In genomic region chr6:38504996-38505395, GRCh38 we compare ENCODE assay signal across 28 cellular contexts.
"Had no signal": no experiment of that assay in that cellular context is flagged by ENCODE, and none has a peak within 500 bp of the region (broad histone marks: within the 10 kb centered on the region; RNA-seq: fewer than 3 reads in every experiment).

No MANE protein-coding gene starts in this region.

- DNase-seq: effector CD8-positive, alpha-beta T cell; endodermal cell; foreskin melanocyte; glutamatergic neuron; hypothalamus; kidney; left cardiac atrium; left lung; mesenchymal stem cell; mucosa of descending colon; naive B cell; stimulated activated CD4-positive, alpha-beta T cell treated with anti-CD3 and anti-CD28 coated beads, Interleukin-12 subunit alpha, Interleukin-12 subunit beta, amount 100 ng/mL, for 4 hours; stimulated activated CD4-positive, alpha-beta T cell treated with anti-CD3 and anti-CD28 coated beads, Interleukin-1b, Interleukin-23, amount 100 ng/mL, for 48 hours; stimulated activated CD4-positive, alpha-beta T cell treated with anti-CD3 and anti-CD28 coated beads, Interleukin-4, amount 100 ng/mL, for 1 hour; stimulated activated CD8-positive, alpha-beta memory T cell treated with anti-CD3 and anti-CD28 coated beads, Interleukin-4, amount 100 ng/mL, for 48 hours; stimulated activated naive CD4-positive, alpha-beta T cell treated with Interleukin-2 at 50 U/mL for 16 hours; stomach; testis; tibial artery; upper lobe of right lung; uterus had no signal

- H3K36me3 ChIP-seq: esophagus muscularis mucosa, left lung, neutrophil, right atrium auricular region, stomach, tibial artery, upper lobe of right lung, uterus had no signal

- H3K27me3 ChIP-seq: esophagus muscularis mucosa, left lung, neutrophil, right atrium auricular region, stomach, testis, tibial artery, upper lobe of right lung, uterus had no signal

- H3K4me2 ChIP-seq: smooth muscle cell had no signal

- H3K4me3 ChIP-seq: esophagus muscularis mucosa, left lung, mucosa of descending colon, right atrium auricular region, smooth muscle cell, stomach, testis, tibial artery, upper lobe of right lung, uterus had no signal

- H3K27ac ChIP-seq: esophagus muscularis mucosa, left lung, neutrophil, parathyroid adenoma, right atrium auricular region, stomach, testis, tibial artery, upper lobe of right lung, uterus had no signal

- H3K9me3 ChIP-seq: esophagus muscularis mucosa, left lung, mucosa of descending colon, neutrophil, right atrium auricular region, stomach, testis, tibial artery, upper lobe of right lung, uterus had no signal

- ATAC-seq: left cardiac atrium; left lung; mucosa of descending colon; natural killer cell treated with Interleukin-12 subunit alpha and Interleukin-12 subunit beta and Interleukin-15 and Interleukin-18, amount 100 ng/mL, for 72 hours; sciatic nerve; upper lobe of right lung had no signal

- H3K4me1 ChIP-seq: upper lobe of right lung, uterus had no signal

- H2AFZ ChIP-seq: parathyroid adenoma had no signal

- H3K79me2 ChIP-seq: parathyroid adenoma had no signal
